Comparison of ENCODE assay signal across 8 cellular contexts in genomic region chr11:128624269-128625170, GRCh38. TPM values are rescaled to one million over a fixed set of nuclear protein-coding genes. Genes with fewer than 3 reads are reported as not detected.
DNase-seq lines count a peak whose midpoint lies in the region; ATAC-seq, FAIRE-seq and TF ChIP-seq lines count a peak whose summit lies in the region.

No MANE protein-coding gene starts in this region.

- H3K27me3 Mint-ChIP-seq in activated naive CD4-positive, alpha-beta T cell treated with anti-CD3 and anti-CD28 coated beads, Interleukin-2, amount 50 U/mL, for 24 hours = no peaks in the 10 kb centered on the region

- H3K79me2 ChIP-seq in OCI-LY3 (ENCODE audit: low read length) = no peaks in the 10 kb centered on the region

- no peaks in the 10 kb centered on the region for H3K36me3 Mint-ChIP-seq in activated naive CD4-positive, alpha-beta T cell treated with anti-CD3 and anti-CD28 coated beads, Interleukin-2, amount 50 U/mL, for 24 hours

- H2BK15ac ChIP-seq in mesenchymal stem cell (ENCODE audit: low read depth, poor library complexity, severe bottlenecking) = no peak overlapping the region

- H3K27me3 ChIP-seq in OCI-LY3 (ENCODE audit: low read depth, low read length) = no peaks in the 10 kb centered on the region
- no peaks in the 10 kb centered on the region for H3K27me3 ChIP-seq in mesenchymal stem cell (ENCODE audit: control insufficient read depth in 1 of 2, insufficient read depth in 1 of 2, low read length in 2 of 2)
- no peaks in the 10 kb centered on the region for H3K27me3 ChIP-seq in brain microvascular endothelial cell (replicated peaks)

- H3K4me3 ChIP-seq in OCI-LY3 (ENCODE audit: low read length) (peak overlapping the region; percentile 49), mesenchymal stem cell (ENCODE audit: insufficient read depth in 1 of 2, low read depth in 1 of 2, low read length in 2 of 2) (no peak overlapping the region), brain microvascular endothelial cell (ENCODE audit: low read depth, low read length) (no peak overlapping the region)

- H3K4me2 ChIP-seq in OCI-LY3 (ENCODE audit: low read length) (peak overlapping the region; percentile 81), mesenchymal stem cell (ENCODE audit: low read length, poor library complexity, severe bottlenecking) (no peak overlapping the region)

- no peak overlapping the region for H3K23ac ChIP-seq in mesenchymal stem cell (ENCODE audit: low read length in 2 of 2)

- peak overlapping the region; percentile 59 for H3K9ac ChIP-seq in OCI-LY3 (ENCODE audit: low read length)
- H3K9ac ChIP-seq in mesenchymal stem cell (ENCODE audit: low read length) = no peak overlapping the region

- peaks cover 74% of the 10 kb centered on the region for H3K4me1 ChIP-seq in OCI-LY3 (ENCODE audit: low read length)
- peaks cover 5% of the 10 kb centered on the region for H3K4me1 ChIP-seq in mesenchymal stem cell (ENCODE audit: control insufficient read depth, insufficient read depth, low read depth, low read length)

- no peaks in the 10 kb centered on the region for H3K79me1 ChIP-seq in mesenchymal stem cell (replicated peaks; ENCODE audit: low read length, poor library complexity, severe bottlenecking)

- peak; percentile 42 for ATAC-seq in GM21737 (IDR thresholded peaks at IDR 0.05; ENCODE audit: unreplicated experiment)

- H4K20me1 ChIP-seq in OCI-LY3 (ENCODE audit: insufficient read depth, low read length) = no peaks in the 10 kb centered on the region

- peak overlapping the region; percentile 73 for H3K4me3 Mint-ChIP-seq in activated naive CD4-positive, alpha-beta T cell treated with anti-CD3 and anti-CD28 coated beads, Interleukin-2, amount 50 U/mL, for 24 hours

- H3K27ac ChIP-seq in OCI-LY3 (ENCODE audit: low read length) = peak overlapping the region; percentile 90
- H3K27ac ChIP-seq in mesenchymal stem cell (ENCODE audit: low read length, poor library complexity, severe bottlenecking) = no peak overlapping the region
- H3K27ac ChIP-seq in brain microvascular endothelial cell = no peak overlapping the region

- no peak overlapping the region for H2AK5ac ChIP-seq in mesenchymal stem cell (ENCODE audit: low read length, severe bottlenecking)

- H2BK12ac ChIP-seq in mesenchymal stem cell (ENCODE audit: low read length in 2 of 2) = peak overlapping the region in 1 of 2 experiments; percentile 43

- peak; percentile 18 for DNase-seq in COLO668 (lab: John Stamatoyannopoulos, UW; ENCODE audit: unreplicated experiment)
- DNase-seq in stimulated activated CD8-positive, alpha-beta memory T cell treated with anti-CD3 and anti-CD28 coated beads, Interleukin-4, amount 100 ng/mL, for 24 hours (ENCODE audit: low read depth) = peak; percentile 39
- no peak for DNase-seq in HTR-8/SVneo (ENCODE audit: insufficient read length, low spot score)
- no peak for DNase-seq in mesenchymal stem cell
- no peak for DNase-seq in brain microvascular endothelial cell

- peaks cover 100% of the 10 kb centered on the region for H3K4me1 Mint-ChIP-seq in activated naive CD4-positive, alpha-beta T cell treated with anti-CD3 and anti-CD28 coated beads, Interleukin-2, amount 50 U/mL, for 24 hours

- no peaks in the 10 kb centered on the region for H3K9me3 Mint-ChIP-seq in activated naive CD4-positive, alpha-beta T cell treated with anti-CD3 and anti-CD28 coated beads, Interleukin-2, amount 50 U/mL, for 24 hours

- no peak overlapping the region for H3K4ac ChIP-seq in mesenchymal stem cell (ENCODE audit: low read depth in 1 of 2, low read length in 2 of 2)

- H3K9me3 ChIP-seq in OCI-LY3 (ENCODE audit: insufficient read depth, low read length) (0 out of 2 replicates have a peak, but pooled peaks cover 3% of the 10 kb centered on the region), mesenchymal stem cell (ENCODE audit: control insufficient read depth, low read length) (no peaks in the 10 kb centered on the region)

- TF ChIP-seq CTCF in OCI-LY3 (IDR thresholded peaks at IDR 0.05; ENCODE audit: low read depth, low read length) = no peak
- no peak for TF ChIP-seq CTCF in brain microvascular endothelial cell (IDR thresholded peaks at IDR 0.05; ENCODE audit: low read depth, low read length, missing control alignments)

- H3K18ac ChIP-seq in mesenchymal stem cell (ENCODE audit: low read depth in 1 of 2, low read length in 2 of 2) = no peak overlapping the region

- no peak overlapping the region for H4K8ac ChIP-seq in mesenchymal stem cell (ENCODE audit: low read length)

- in situ Hi-C loops in brain microvascular endothelial cell (cut with HindIII; ENCODE audit: low pct_ligation_motif_present, low sequenced_read_pairs) = loop anchor here (10.0 to 25.0 kb wide), 2 partner anchors 100 to 337 kb away; no protein-coding TSS in a partner anchor

- 73% methylated on average over 17 of the region's 18 CpGs for WGBS in mesenchymal stem cell

- H2AFZ ChIP-seq in OCI-LY3 (ENCODE audit: low read depth, low read length) (peak overlapping the region; percentile 53), mesenchymal stem cell (ENCODE audit: low read depth, low read length) (no peak overlapping the region)

- no peak overlapping the region for H2BK5ac ChIP-seq in mesenchymal stem cell (ENCODE audit: low read depth, low read length, poor library complexity, severe bottlenecking)

- no peak overlapping the region for H4K91ac ChIP-seq in mesenchymal stem cell (ENCODE audit: low read length)

- H3K14ac ChIP-seq in mesenchymal stem cell (ENCODE audit: low read length in 2 of 2) = no peak overlapping the region

- H2BK120ac ChIP-seq in mesenchymal stem cell (ENCODE audit: low read depth, low read length) = no peak overlapping the region

- H3K36me3 ChIP-seq in OCI-LY3 (replicated peaks; ENCODE audit: low read depth, low read length) (no peaks in the 10 kb centered on the region), mesenchymal stem cell (ENCODE audit: control insufficient read depth in 1 of 2, insufficient read depth in 2 of 2, low read depth in 1 of 2, low read length in 2 of 2) (no peaks in the 10 kb centered on the region), brain microvascular endothelial cell (replicated peaks) (no peaks in the 10 kb centered on the region)

- no peak for FAIRE-seq in HTR-8/SVneo (lab: Jason Lieb, UNC)

- H3K27ac Mint-ChIP-seq in activated naive CD4-positive, alpha-beta T cell treated with anti-CD3 and anti-CD28 coated beads, Interleukin-2, amount 50 U/mL, for 24 hours = peak overlapping the region; percentile 91

RNA-seq across cellular contexts. Expression of gene ETS1, which starts 37.2 kb away (rescaled TPM):
- polyA plus RNA-seq in mesenchymal stem cell (2013, experiment 1 of 2) = 28.1 TPM
- 27.2 TPM for polyA plus RNA-seq in mesenchymal stem cell (2013, experiment 2 of 2)

Comparison
In these comparisons a context has a peak if more than half of its experiments do, and no peak if none do; other contexts are left out.
1. DNase-seq: peak in COLO668 (single experiment) and stimulated activated CD8-positive, alpha-beta memory T cell treated with anti-CD3 and anti-CD28 coated beads, Interleukin-4, amount 100 ng/mL, for 24 hours (single experiment); none in HTR-8/SVneo (single experiment), mesenchymal stem cell (single experiment) and brain microvascular endothelial cell (single experiment).